ENCODE assay signal across 1 cellular context in the genomic region with DNA sequence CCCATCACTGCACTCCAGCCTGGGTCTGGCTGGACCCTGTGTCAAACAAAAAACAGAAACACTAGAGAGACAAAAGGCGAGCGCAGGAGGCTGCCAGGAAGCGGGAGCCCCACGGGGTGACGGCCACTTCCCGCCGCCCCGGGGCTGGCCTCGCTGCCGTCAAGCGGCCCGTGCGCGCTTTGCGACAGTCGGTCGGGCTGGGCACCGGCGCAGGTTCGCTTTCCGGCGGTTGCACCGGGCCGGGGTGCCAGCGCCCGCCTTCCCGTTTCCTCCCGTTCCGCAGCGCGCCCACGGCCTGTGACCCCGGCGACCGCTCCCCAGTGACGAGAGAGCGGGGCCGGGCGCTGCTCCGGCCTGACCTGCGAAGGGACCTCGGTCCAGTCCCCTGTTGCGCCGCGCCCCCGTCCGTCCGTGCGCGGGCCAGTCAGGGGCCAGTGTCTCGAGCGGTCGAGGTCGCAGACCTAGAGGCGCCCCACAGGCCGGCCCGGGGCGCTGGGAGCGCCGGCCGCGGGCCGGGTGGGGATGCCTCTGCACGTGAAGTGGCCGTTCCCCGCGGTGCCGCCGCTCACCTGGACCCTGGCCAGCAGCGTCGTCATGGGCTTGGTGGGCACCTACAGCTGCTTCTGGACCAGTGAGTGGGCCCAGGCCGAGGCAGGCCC.
TF ChIP-seq lines count a peak whose summit lies in the region.

A gene (plus strand): TSS at position 218 of the 659 bp plus-strand sequence. CDS start 305 bp downstream, at position 523.

TF ChIP-seq in K562, 482 proteins besides CTCF, POLR2A, EP300 and RAD21 (continued from another document):
- TF ChIP-seq, protein P1, sequence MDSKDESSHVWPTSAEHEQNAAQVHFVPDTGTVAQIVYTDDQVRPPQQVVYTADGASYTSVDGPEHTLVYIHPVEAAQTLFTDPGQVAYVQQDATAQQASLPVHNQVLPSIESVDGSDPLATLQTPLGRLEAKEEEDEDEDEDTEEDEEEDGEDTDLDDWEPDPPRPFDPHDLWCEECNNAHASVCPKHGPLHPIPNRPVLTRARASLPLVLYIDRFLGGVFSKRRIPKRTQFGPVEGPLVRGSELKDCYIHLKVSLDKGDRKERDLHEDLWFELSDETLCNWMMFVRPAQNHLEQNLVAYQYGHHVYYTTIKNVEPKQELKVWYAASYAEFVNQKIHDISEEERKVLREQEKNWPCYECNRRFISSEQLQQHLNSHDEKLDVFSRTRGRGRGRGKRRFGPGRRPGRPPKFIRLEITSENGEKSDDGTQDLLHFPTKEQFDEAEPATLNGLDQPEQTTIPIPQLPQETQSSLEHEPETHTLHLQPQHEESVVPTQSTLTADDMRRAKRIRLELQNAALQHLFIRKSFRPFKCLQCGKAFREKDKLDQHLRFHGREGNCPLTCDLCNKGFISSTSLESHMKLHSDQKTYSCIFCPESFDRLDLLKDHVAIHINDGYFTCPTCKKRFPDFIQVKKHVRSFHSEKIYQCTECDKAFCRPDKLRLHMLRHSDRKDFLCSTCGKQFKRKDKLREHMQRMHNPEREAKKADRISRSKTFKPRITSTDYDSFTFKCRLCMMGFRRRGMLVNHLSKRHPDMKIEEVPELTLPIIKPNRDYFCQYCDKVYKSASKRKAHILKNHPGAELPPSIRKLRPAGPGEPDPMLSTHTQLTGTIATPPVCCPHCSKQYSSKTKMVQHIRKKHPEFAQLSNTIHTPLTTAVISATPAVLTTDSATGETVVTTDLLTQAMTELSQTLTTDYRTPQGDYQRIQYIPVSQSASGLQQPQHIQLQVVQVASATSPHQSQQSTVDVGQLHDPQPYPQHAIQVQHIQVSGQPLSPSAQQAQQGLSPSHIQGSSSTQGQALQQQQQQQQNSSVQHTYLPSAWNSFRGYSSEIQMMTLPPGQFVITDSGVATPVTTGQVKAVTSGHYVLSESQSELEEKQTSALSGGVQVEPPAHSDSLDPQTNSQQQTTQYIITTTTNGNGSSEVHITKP (IDR thresholded peaks at IDR 0.05; ENCODE audit: partially characterized antibody) = no peak
- TF ChIP-seq ZNF146 (CRISPR knock-in tag; IDR thresholded peaks at IDR 0.05; ENCODE audit: unreplicated experiment) = no peak
- no peak for TF ChIP-seq RAD51 (IDR thresholded peaks at IDR 0.05; ENCODE audit: borderline replicate concordance, low read depth)
- peak; percentile 57 for TF ChIP-seq TAF9B (IDR thresholded peaks at IDR 0.05; ENCODE audit: partially characterized antibody)
- peak; percentile 30 for TF ChIP-seq MEIS2 (IDR thresholded peaks at IDR 0.05; ENCODE audit: partially characterized antibody)
- TF ChIP-seq, protein P2, sequence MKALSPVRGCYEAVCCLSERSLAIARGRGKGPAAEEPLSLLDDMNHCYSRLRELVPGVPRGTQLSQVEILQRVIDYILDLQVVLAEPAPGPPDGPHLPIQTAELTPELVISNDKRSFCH (CRISPR knock-in tag; IDR thresholded peaks at IDR 0.05) = no peak
- TF ChIP-seq, protein P2 (tag; IDR thresholded peaks at IDR 0.05) = no peak
- TF ChIP-seq ZNF24 (IDR thresholded peaks at IDR 0.05) = no peak
- TF ChIP-seq ZNF121 (CRISPR knock-in tag; conservative IDR thresholded peaks at IDR 0.05) = no peak
- no peak for TF ChIP-seq ZNF165 (CRISPR knock-in tag; IDR thresholded peaks at IDR 0.05; ENCODE audit: borderline replicate concordance)
- TF ChIP-seq, protein P3, sequence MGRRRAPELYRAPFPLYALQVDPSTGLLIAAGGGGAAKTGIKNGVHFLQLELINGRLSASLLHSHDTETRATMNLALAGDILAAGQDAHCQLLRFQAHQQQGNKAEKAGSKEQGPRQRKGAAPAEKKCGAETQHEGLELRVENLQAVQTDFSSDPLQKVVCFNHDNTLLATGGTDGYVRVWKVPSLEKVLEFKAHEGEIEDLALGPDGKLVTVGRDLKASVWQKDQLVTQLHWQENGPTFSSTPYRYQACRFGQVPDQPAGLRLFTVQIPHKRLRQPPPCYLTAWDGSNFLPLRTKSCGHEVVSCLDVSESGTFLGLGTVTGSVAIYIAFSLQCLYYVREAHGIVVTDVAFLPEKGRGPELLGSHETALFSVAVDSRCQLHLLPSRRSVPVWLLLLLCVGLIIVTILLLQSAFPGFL (CRISPR knock-in tag; IDR thresholded peaks at IDR 0.05) = no peak
- no peak for TF ChIP-seq ZNF668 (CRISPR knock-in tag; IDR thresholded peaks at IDR 0.05)
- no peak for TF ChIP-seq SMARCA5 (IDR thresholded peaks at IDR 0.05)
- TF ChIP-seq, protein P4, sequence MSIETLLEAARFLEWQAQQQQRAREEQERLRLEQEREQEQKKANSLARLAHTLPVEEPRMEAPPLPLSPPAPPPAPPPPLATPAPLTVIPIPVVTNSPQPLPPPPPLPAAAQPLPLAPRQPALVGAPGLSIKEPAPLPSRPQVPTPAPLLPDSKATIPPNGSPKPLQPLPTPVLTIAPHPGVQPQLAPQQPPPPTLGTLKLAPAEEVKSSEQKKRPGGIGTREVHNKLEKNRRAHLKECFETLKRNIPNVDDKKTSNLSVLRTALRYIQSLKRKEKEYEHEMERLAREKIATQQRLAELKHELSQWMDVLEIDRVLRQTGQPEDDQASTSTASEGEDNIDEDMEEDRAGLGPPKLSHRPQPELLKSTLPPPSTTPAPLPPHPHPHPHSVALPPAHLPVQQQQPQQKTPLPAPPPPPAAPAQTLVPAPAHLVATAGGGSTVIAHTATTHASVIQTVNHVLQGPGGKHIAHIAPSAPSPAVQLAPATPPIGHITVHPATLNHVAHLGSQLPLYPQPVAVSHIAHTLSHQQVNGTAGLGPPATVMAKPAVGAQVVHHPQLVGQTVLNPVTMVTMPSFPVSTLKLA (conservative IDR thresholded peaks at IDR 0.05) = no peak
- TF ChIP-seq PHB (CRISPR knock-in tag; IDR thresholded peaks at IDR 0.05) = no peak
- TF ChIP-seq FUS (optimal IDR thresholded peaks at IDR 0.05; ENCODE audit: low read depth, low read length) = peak; percentile 53
- no peak for TF ChIP-seq FOXM1 (IDR thresholded peaks at IDR 0.05; ENCODE audit: low read depth)
- no peak for TF ChIP-seq FOXM1 (CRISPR knock-in tag; IDR thresholded peaks at IDR 0.05; ENCODE audit: low read depth)
- TF ChIP-seq LEF1 (IDR thresholded peaks at IDR 0.05) = no peak
